Comparison of ENCODE assay signal across 19 cellular contexts in genomic region chr1:219476716-219477115, GRCh38.
DNase-seq lines count a peak whose midpoint lies in the region; ATAC-seq and TF ChIP-seq lines count a peak whose summit lies in the region.
"Had no signal": no experiment of that assay in that cellular context is flagged by ENCODE, and none has a peak within 500 bp of the region (broad histone marks: within the 10 kb centered on the region; RNA-seq: fewer than 3 reads in every experiment).

No MANE protein-coding gene starts in this region.

- no peaks in the 10 kb centered on the region for H3K4me1 Mint-ChIP-seq in activated CD4-positive, alpha-beta memory T cell treated with anti-CD3 and anti-CD28 coated beads for 36 hours (ENCODE audit: low read depth)
- no peaks in the 10 kb centered on the region for H3K4me1 Mint-ChIP-seq in activated naive CD4-positive, alpha-beta T cell treated with anti-CD3 and anti-CD28 coated beads for 36 hours (ENCODE audit: low read depth)

- peak; percentile 50 for ATAC-seq in GM18519 (IDR thresholded peaks at IDR 0.05; ENCODE audit: low FRiP score, unreplicated experiment)
- peak; percentile 37 for ATAC-seq in GM19468 (IDR thresholded peaks at IDR 0.05; ENCODE audit: extremely low read depth, unreplicated experiment)
- ATAC-seq in HG02852 (IDR thresholded peaks at IDR 0.05; ENCODE audit: unreplicated experiment) = peak; percentile 36
- ATAC-seq in HG03439 (IDR thresholded peaks at IDR 0.05; ENCODE audit: unreplicated experiment) = peak; percentile 43
- ATAC-seq: heart right ventricle had no signal

- no peak overlapping the region for H3K4me3 Mint-ChIP-seq in activated CD4-positive, alpha-beta memory T cell treated with anti-CD3 and anti-CD28 coated beads for 36 hours
- no peak overlapping the region for H3K4me3 Mint-ChIP-seq in activated naive CD4-positive, alpha-beta T cell treated with anti-CD3 and anti-CD28 coated beads for 36 hours
- H3K4me3 Mint-ChIP-seq: IgD-negative memory B cell, neural crest cell had no signal

- H3K4me3 ChIP-seq in prostate gland = no peak overlapping the region
- H3K4me3 ChIP-seq: coronary artery, esophagus squamous epithelium, heart right ventricle, testis had no signal

- H3K4me1 ChIP-seq in prostate gland (replicated peaks) = no peaks in the 10 kb centered on the region
- H3K4me1 ChIP-seq: esophagus squamous epithelium, heart right ventricle, testis had no signal

- no peaks in the 10 kb centered on the region for H3K27me3 Mint-ChIP-seq in activated CD4-positive, alpha-beta memory T cell treated with anti-CD3 and anti-CD28 coated beads for 36 hours
- H3K27me3 Mint-ChIP-seq in activated naive CD4-positive, alpha-beta T cell treated with anti-CD3 and anti-CD28 coated beads for 36 hours (ENCODE audit: low read depth) = peaks cover 3% of the 10 kb centered on the region
- H3K27me3 Mint-ChIP-seq: IgD-negative memory B cell had no signal

- H3K27ac Mint-ChIP-seq in activated CD4-positive, alpha-beta memory T cell treated with anti-CD3 and anti-CD28 coated beads for 36 hours = no peak overlapping the region
- no peak overlapping the region for H3K27ac Mint-ChIP-seq in activated naive CD4-positive, alpha-beta T cell treated with anti-CD3 and anti-CD28 coated beads for 36 hours

- H3K36me3 ChIP-seq in prostate gland = no peaks in the 10 kb centered on the region
- H3K36me3 ChIP-seq: esophagus squamous epithelium, heart right ventricle, WERI-Rb-1 had no signal

- TF ChIP-seq CTCF in prostate gland (IDR thresholded peaks at IDR 0.05) = no peak

- POLR2A ChIA-PET in activated CD4-positive, alpha-beta memory T cell treated with anti-CD3 and anti-CD28 coated beads for 36 hours (lab: Charles Lee) = no interaction called here

- no peak overlapping the region for H3K27ac ChIP-seq in prostate gland
- H3K27ac ChIP-seq: coronary artery, esophagus squamous epithelium, heart right ventricle, testis, WERI-Rb-1 had no signal

- no peaks in the 10 kb centered on the region for H3K36me3 Mint-ChIP-seq in activated CD4-positive, alpha-beta memory T cell treated with anti-CD3 and anti-CD28 coated beads for 36 hours
- H3K36me3 Mint-ChIP-seq in activated naive CD4-positive, alpha-beta T cell treated with anti-CD3 and anti-CD28 coated beads for 36 hours (ENCODE audit: low read depth) = no peaks in the 10 kb centered on the region
- H3K36me3 Mint-ChIP-seq: IgD-negative memory B cell had no signal

- H3K9me3 Mint-ChIP-seq in activated CD4-positive, alpha-beta memory T cell treated with anti-CD3 and anti-CD28 coated beads for 36 hours = no peaks in the 10 kb centered on the region
- H3K9me3 Mint-ChIP-seq in activated naive CD4-positive, alpha-beta T cell treated with anti-CD3 and anti-CD28 coated beads for 36 hours = no peaks in the 10 kb centered on the region
- H3K9me3 Mint-ChIP-seq: IgD-negative memory B cell had no signal

- H3K9me3 ChIP-seq in prostate gland = no peaks in the 10 kb centered on the region
- H3K9me3 ChIP-seq: esophagus squamous epithelium, heart right ventricle, testis had no signal

- 100% methylated on average over 1 of the region's 1 CpG for WGBS in prostate gland

- peaks cover 2% of the 10 kb centered on the region for H3K27me3 ChIP-seq in prostate gland (replicated peaks; ENCODE audit: insufficient read depth)
- H3K27me3 ChIP-seq: esophagus squamous epithelium, testis had no signal

- intact Hi-C loops in activated CD4-positive, alpha-beta memory T cell treated with anti-CD3 and anti-CD28 coated beads for 36 hours (cut with micrococcal nuclease) = no loop called here
- intact Hi-C loops in activated naive CD4-positive, alpha-beta T cell treated with anti-CD3 and anti-CD28 coated beads for 36 hours (cut with micrococcal nuclease) = no loop called here
- intact Hi-C loops in prostate gland (cut with DNase I) = no loop called here

- CTCF ChIA-PET in activated CD4-positive, alpha-beta memory T cell treated with anti-CD3 and anti-CD28 coated beads for 36 hours (lab: Charles Lee) = no interaction called here
- CTCF ChIA-PET in activated naive CD4-positive, alpha-beta T cell treated with anti-CD3 and anti-CD28 coated beads for 36 hours (lab: Charles Lee) = no interaction called here

- no peak for TF ChIP-seq POLR2A in prostate gland (IDR thresholded peaks at IDR 0.05)

- no peak for DNase-seq in activated CD4-positive, alpha-beta memory T cell treated with anti-CD3 and anti-CD28 coated beads for 36 hours
- no peak for DNase-seq in activated naive CD4-positive, alpha-beta T cell treated with anti-CD3 and anti-CD28 coated beads for 36 hours
- DNase-seq in NCI-H748 (lab: John Stamatoyannopoulos, UW; ENCODE audit: unreplicated experiment) = no peak
- no peak for DNase-seq in prostate gland (ENCODE audit: low spot score)
- DNase-seq: activated gamma-delta T cell, esophagus squamous epithelium, heart right ventricle, mesendoderm, NCI-H1092 treated with DMSO at 0.1 percent for 48 hours, NCI-H2171 treated with DMSO at 0.1 percent for 48 hours, testis, WERI-Rb-1 had no signal
